ENCODE assay signal across 15 cellular contexts in the genomic region with DNA sequence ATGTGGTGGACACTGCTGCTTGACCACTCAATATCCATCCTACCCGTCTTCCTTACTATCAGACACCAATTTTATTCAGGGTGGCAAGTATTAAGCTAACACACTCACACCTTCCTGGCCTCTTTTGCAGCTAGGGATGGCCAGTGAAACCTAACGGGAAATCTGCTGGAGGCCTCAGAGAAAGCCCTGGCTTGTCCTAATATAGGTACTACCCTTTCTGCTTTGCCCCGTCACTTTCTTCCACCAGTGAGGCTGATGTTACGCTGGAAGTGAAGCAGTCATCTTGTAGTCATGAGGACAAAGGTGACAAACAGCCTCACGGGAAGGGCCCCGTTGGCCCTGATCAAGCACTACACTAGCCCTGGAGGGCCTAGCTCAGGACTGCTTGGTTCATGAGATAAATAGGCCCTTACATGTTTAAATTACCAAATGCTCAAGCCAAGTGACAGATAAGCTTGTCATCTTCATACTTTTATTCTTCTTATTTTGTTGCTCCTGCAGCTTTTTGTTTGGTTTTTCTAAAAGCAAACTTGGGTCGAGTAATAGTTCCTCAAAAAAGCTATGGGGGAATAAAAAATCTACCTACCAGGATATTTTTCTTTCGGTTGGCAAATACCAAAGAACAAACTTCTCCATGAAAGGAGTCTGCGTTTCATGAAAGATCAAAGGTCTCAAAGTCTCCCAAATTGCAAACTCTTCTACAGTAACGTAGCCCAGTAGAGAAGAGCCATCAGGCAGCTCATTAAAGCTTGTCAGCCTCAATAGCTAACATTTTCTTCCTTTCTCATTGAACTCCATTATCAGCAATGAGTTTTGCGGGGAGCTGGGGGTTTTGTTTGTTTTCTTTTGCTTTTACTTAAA. TPM values are rescaled to one million over a fixed set of nuclear protein-coding genes. Genes with fewer than 3 reads are reported as not detected.
DNase-seq lines count a peak whose midpoint lies in the region; ATAC-seq and TF ChIP-seq lines count a peak whose summit lies in the region.
"Had no signal": no experiment of that assay in that cellular context is flagged by ENCODE, and none has a peak within 500 bp of the region (broad histone marks: within the 10 kb centered on the region; RNA-seq: fewer than 3 reads in every experiment).

No MANE protein-coding gene starts in this region.

- DNase-seq in Peyer's patch (peak in 1 of 3 donors; percentile 68), coronary artery (ENCODE audit: low spot score) (peak; percentile 71), tibial artery (no peak), NK-92 (lab: John Stamatoyannopoulos, UW; ENCODE audit: unreplicated experiment) (no peak)
- DNase-seq in activated CD4-positive, alpha-beta T cell treated with anti-CD3 and anti-CD28 coated beads, Interleukin-2, amount 50 U/mL, for 1 hour: no peak
- DNase-seq: activated CD4-positive, alpha-beta T cell treated with anti-CD3 and anti-CD28 coated beads for 1 hour; activated CD8-positive, alpha-beta memory T cell treated with anti-CD3 and anti-CD28 coated beads, Interleukin-2, amount 50 U/mL, for 48 hours; activated naive CD4-positive, alpha-beta T cell treated with anti-CD3 and anti-CD28 coated beads, Interleukin-2, amount 50 U/mL, for 16 hours; DMS79; NCI-H2029; NCI-H69; RPMI8226 had no signal

- peak overlapping the region; percentile 48 to 82 (median 63) for H3K27ac ChIP-seq in Peyer's patch
- H3K27ac ChIP-seq in coronary artery: peak overlapping the region; percentile 63 to 90
- peak overlapping the region; percentile 26 for H3K27ac ChIP-seq in muscle layer of duodenum (ENCODE audit: low read length)
- peak overlapping the region; percentile 86 to 96 for H3K27ac ChIP-seq in tibial artery
- H3K27ac ChIP-seq: C4-2B had no signal

- intact Hi-C loops in tibial artery (cut with DNase I; ENCODE audit: low total_unique reads): no loop called here

- H3K36me3 ChIP-seq in Peyer's patch (no peaks in the 10 kb centered on the region), muscle layer of duodenum (ENCODE audit: control insufficient read depth in 1 of 2, insufficient read depth in 2 of 2, low read length in 2 of 2) (no peaks in the 10 kb centered on the region), tibial artery (no peaks in the 10 kb centered on the region)

- no peak for TF ChIP-seq CTCF in Peyer's patch (IDR thresholded peaks at IDR 0.05)
- no peak for TF ChIP-seq CTCF in coronary artery (IDR thresholded peaks at IDR 0.05)
- TF ChIP-seq CTCF in tibial artery (IDR thresholded peaks at IDR 0.05): no peak

- H3K27me3 ChIP-seq in Peyer's patch: no peaks in the 10 kb centered on the region
- H3K27me3 ChIP-seq in muscle layer of duodenum (ENCODE audit: low read depth, low read length): no peaks in the 10 kb centered on the region
- no peaks in the 10 kb centered on the region for H3K27me3 ChIP-seq in tibial artery

- H3K9me3 ChIP-seq in Peyer's patch: no peaks in the 10 kb centered on the region
- H3K9me3 ChIP-seq in muscle layer of duodenum (ENCODE audit: control insufficient read depth in 1 of 2, low read length in 2 of 2): no peaks in the 10 kb centered on the region
- no peaks in the 10 kb centered on the region for H3K9me3 ChIP-seq in tibial artery

- peaks cover 0 to 48% (median 38%) of the 10 kb centered on the region in 4 donors for H3K4me1 ChIP-seq in Peyer's patch
- H3K4me1 ChIP-seq in muscle layer of duodenum (ENCODE audit: control insufficient read depth in 1 of 2, insufficient read depth in 2 of 2, low read length in 2 of 2): peaks cover 29 to 90% of the 10 kb centered on the region in 2 donors
- H3K4me1 ChIP-seq in tibial artery: peaks cover 7 to 100% (median 95%) of the 10 kb centered on the region in 4 donors

- no peak for TF ChIP-seq POLR2A in Peyer's patch (IDR thresholded peaks at IDR 0.05)

- no peak for ATAC-seq in HG02763 (IDR thresholded peaks at IDR 0.05; ENCODE audit: unreplicated experiment)

- H3K4me3 ChIP-seq in Peyer's patch (no peak overlapping the region), coronary artery (peak overlapping the region; percentile 22), muscle layer of duodenum (ENCODE audit: low read depth in 1 of 2, low read length in 2 of 2) (no peak overlapping the region), tibial artery (peak overlapping the region in 1 of 2 donors; percentile 3)

RNA-seq across cellular contexts. Expression of gene CREB3L2, which starts 17.5 kb away (rescaled TPM):
- 10 to 100 TPM; 20.6 to 42.7 (median 33.6) TPM for total RNA-seq in Peyer's patch

Comparison
In these comparisons a context has a peak if more than half of its experiments do, and no peak if none do; other contexts are left out.
1. H3K27ac ChIP-seq: peak in every context shown above with its lines; median percentile 91 in tibial artery; 76 in coronary artery; 63 in Peyer's patch; 26 in muscle layer of duodenum.